In the genomic region with DNA sequence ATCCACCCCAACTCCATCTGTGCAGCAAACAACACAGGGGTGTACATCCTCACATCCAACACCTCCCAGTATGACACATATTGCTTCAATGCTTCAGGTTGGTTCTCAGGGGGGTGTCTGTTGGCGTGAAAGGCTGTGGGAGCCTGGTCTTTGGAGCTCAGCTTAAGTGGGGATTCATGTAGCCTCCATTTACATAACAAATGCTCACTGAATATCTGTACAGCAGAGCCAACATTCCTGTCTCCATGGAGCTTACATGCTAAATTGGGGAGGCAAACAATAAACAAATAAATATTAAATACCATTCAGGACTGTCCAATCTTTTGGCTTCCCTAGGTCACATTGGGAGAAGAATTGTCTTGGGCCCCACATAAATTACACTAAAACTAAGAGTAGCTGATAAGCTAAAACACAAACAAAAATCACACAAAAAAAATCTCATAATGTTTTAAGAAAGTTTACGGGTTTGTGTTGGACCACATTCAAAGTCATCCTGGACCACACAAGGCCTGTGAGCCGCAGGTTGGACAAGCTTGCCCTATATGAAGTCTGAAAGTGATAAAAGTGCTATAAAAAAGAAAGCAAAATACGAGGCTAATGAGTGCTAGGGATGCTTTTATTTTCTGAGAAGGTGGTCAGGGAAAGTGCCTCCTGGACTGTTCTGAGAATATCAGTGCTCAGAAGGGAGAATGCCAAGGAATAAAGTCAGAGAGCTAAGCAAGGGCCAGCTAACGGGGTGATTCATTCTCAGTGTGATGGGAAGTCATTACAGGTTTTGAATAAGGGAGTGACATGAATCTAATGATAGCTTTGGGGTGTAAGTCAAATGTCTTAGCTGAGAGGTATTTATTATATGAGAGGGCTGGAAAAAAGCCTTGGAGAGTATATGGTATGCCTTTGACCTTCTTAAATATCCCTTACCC, we compare ENCODE assay signal across 13 cellular contexts. TPM values are rescaled to one million over a fixed set of nuclear protein-coding genes. Genes with fewer than 3 reads are reported as not detected.
DNase-seq lines count a peak whose midpoint lies in the region; ATAC-seq and TF ChIP-seq lines count a peak whose summit lies in the region.
"Had no signal": no experiment of that assay in that cellular context is flagged by ENCODE, and none has a peak within 500 bp of the region (broad histone marks: within the 10 kb centered on the region; RNA-seq: fewer than 3 reads in every experiment).

No MANE protein-coding gene starts in this region.

- H3K36me3 ChIP-seq in left lung (peaks cover 4 to 88% of the 10 kb centered on the region in 2 donors), urinary bladder (ENCODE audit: insufficient read depth) (peaks cover 2% of the 10 kb centered on the region)

- intact Hi-C loops in left lung (cut with DNase I): no loop called here

- H3K4me3 ChIP-seq in left lung (no peak overlapping the region), urinary bladder (ENCODE audit: low read depth, low read length) (no peak overlapping the region)
- H3K4me3 ChIP-seq: BLaER1, mucosa of descending colon had no signal

- H3K36me3 Mint-ChIP-seq in activated naive CD4-positive, alpha-beta T cell treated with anti-CD3 and anti-CD28 coated beads, Interleukin-2, amount 10 ng/mL, durations not matched to agents 7 days and 5 days: peaks cover 85% of the 10 kb centered on the region

- no peaks in the 10 kb centered on the region for H3K27me3 Mint-ChIP-seq in activated naive CD4-positive, alpha-beta T cell treated with anti-CD3 and anti-CD28 coated beads, Interleukin-2, amount 10 ng/mL, durations not matched to agents 7 days and 5 days

- CTCF ChIA-PET in activated naive CD4-positive, alpha-beta T cell treated with anti-CD3 and anti-CD28 coated beads, Interleukin-2, amount 10 ng/mL, durations not matched to agents 7 days and 5 days (lab: Charles Lee): interaction anchor here (0.6 to 5.5 kb wide), 4 partner anchors 15 to 687 kb away, joined by 3 to 66 read pairs (median 4); no protein-coding TSS in a partner anchor

- H3K4me1 Mint-ChIP-seq in activated naive CD4-positive, alpha-beta T cell treated with anti-CD3 and anti-CD28 coated beads, Interleukin-2, amount 10 ng/mL, durations not matched to agents 7 days and 5 days: peaks cover 82% of the 10 kb centered on the region

- no peak overlapping the region for H3K4me3 Mint-ChIP-seq in activated naive CD4-positive, alpha-beta T cell treated with anti-CD3 and anti-CD28 coated beads, Interleukin-2, amount 10 ng/mL, durations not matched to agents 7 days and 5 days

- no peaks in the 10 kb centered on the region for H3K9me3 Mint-ChIP-seq in activated naive CD4-positive, alpha-beta T cell treated with anti-CD3 and anti-CD28 coated beads, Interleukin-2, amount 10 ng/mL, durations not matched to agents 7 days and 5 days

- DNase-seq in activated naive CD4-positive, alpha-beta T cell treated with anti-CD3 and anti-CD28 coated beads, Interleukin-2, amount 10 ng/mL, durations not matched to agents 7 days and 5 days: no peak
- DNase-seq in activated naive CD4-positive, alpha-beta T cell (lab: John Stamatoyannopoulos, UW): no peak
- DNase-seq in left lung (no peak), ecto neural progenitor cell (ENCODE audit: low spot score) (no peak), 8988T (no peak), HT-29 (ENCODE audit: low spot score) (no peak)
- DNase-seq: activated CD4-positive, CD25-positive, alpha-beta regulatory T cell; mucosa of descending colon; NCI-H187 had no signal

- H3K4me1 ChIP-seq in left lung (peaks cover 5 to 69% of the 10 kb centered on the region in 2 donors), urinary bladder (ENCODE audit: insufficient read depth) (no peaks in the 10 kb centered on the region)
- H3K4me1 ChIP-seq: BLaER1 had no signal

- no peaks in the 10 kb centered on the region for H3K9me3 ChIP-seq in left lung
- H3K9me3 ChIP-seq: BLaER1, mucosa of descending colon had no signal

- WGBS in urinary bladder: 40% methylated on average over 5 of the region's 5 CpGs

- TF ChIP-seq CTCF in VCaP (conservative IDR thresholded peaks at IDR 0.05) (no peak), left lung (IDR thresholded peaks at IDR 0.05) (no peak)

- no peaks in the 10 kb centered on the region for H3K27me3 ChIP-seq in left lung
- H3K27me3 ChIP-seq: BLaER1 had no signal

- H3K27ac ChIP-seq in VCaP: peak overlapping the region; percentile 46
- H3K27ac ChIP-seq in left lung: peak overlapping the region in 1 of 2 donors; percentile 14
- H3K27ac ChIP-seq in urinary bladder (ENCODE audit: low read depth): peak overlapping the region; percentile 45
- H3K27ac ChIP-seq: BLaER1, HL-60 had no signal

- peak; percentile 27 for ATAC-seq in left lung
- ATAC-seq: mucosa of descending colon had no signal

- H3K27ac Mint-ChIP-seq in activated naive CD4-positive, alpha-beta T cell treated with anti-CD3 and anti-CD28 coated beads, Interleukin-2, amount 10 ng/mL, durations not matched to agents 7 days and 5 days: peak overlapping the region; percentile 53

RNA-seq across cellular contexts. Expression of a gene that starts 41.6 kb away (rescaled TPM):
- total RNA-seq in left lung (100 to 1,000 TPM; 479 to 693 TPM), urinary bladder (225 TPM)
- 152 TPM for polyA plus RNA-seq in urinary bladder
- 148 and 159 TPM in 2 replicates for total RNA-seq in HT-29 (2014; rRNA removed; shearing (Covaris generic))
